Comparison of ENCODE assay signal across 37 cellular contexts in genomic region chr11:102751673-102752072, GRCh38. TPM values are rescaled to one million over a fixed set of nuclear protein-coding genes. Genes with fewer than 3 reads are reported as not detected.
"Had no signal": no experiment of that assay in that cellular context is flagged by ENCODE, and none has a peak within 500 bp of the region (broad histone marks: within the 10 kb centered on the region; RNA-seq: fewer than 3 reads in every experiment).

No MANE protein-coding gene starts in this region.

- H3K27me3 ChIP-seq: ascending aorta, cardiac muscle cell had no signal

- H3K4me1 Mint-ChIP-seq: activated CD4-positive, alpha-beta memory T cell treated with anti-CD3 and anti-CD28 coated beads, Interleukin-2, amount 10 ng/mL, durations not matched to agents 7 days and 5 days; activated CD4-positive, alpha-beta T cell treated with anti-CD3 and anti-CD28 coated beads for 36 hours; activated CD4-positive, alpha-beta T cell treated with anti-CD3 and anti-CD28 coated beads, Interleukin-2, amount 10 ng/mL, durations not matched to agents 7 days and 5 days; activated CD8-positive, alpha-beta memory T cell treated with anti-CD3 and anti-CD28 coated beads, Interleukin-2, amount 10 ng/mL, durations not matched to agents 7 days and 5 days; activated naive CD4-positive, alpha-beta T cell treated with anti-CD3 and anti-CD28 coated beads, Interleukin-2, amount 10 ng/mL, durations not matched to agents 7 days and 5 days; activated naive CD4-positive, alpha-beta T cell treated with anti-CD3 and anti-CD28 coated beads, Interleukin-2, amount 50 U/mL, for 24 hours; activated naive CD8-positive, alpha-beta T cell treated with anti-CD3 and anti-CD28 coated beads, Interleukin-2, amount 10 ng/mL, durations not matched to agents 7 days and 5 days; activated naive CD8-positive, alpha-beta T cell treated with anti-CD3 and anti-CD28 coated beads, Interleukin-2, amount 50 U/mL, for 24 hours; brain had no signal

- H3K4me3 ChIP-seq: ascending aorta, cardiac muscle cell had no signal

- ATAC-seq: activated CD4-positive, alpha-beta T cell treated with anti-CD3 and anti-CD28 coated beads for 36 hours; activated CD4-positive, CD25-positive, alpha-beta regulatory T cell treated with anti-CD3 and anti-CD28 coated beads, Interleukin-2, amount 50 U/mL, for 24 hours; activated CD8-positive, alpha-beta memory T cell treated with anti-CD3 and anti-CD28 coated beads, Interleukin-2, amount 10 ng/mL, durations not matched to agents 7 days and 5 days; activated CD8-positive, alpha-beta T cell treated with anti-CD3 and anti-CD28 coated beads, Interleukin-2, amount 10 ng/mL, durations not matched to agents 7 days and 5 days; activated naive CD8-positive, alpha-beta T cell treated with anti-CD3 and anti-CD28 coated beads, Interleukin-2, amount 50 U/mL, for 24 hours had no signal

- H3K36me3 ChIP-seq: ascending aorta, cardiac muscle cell had no signal

- H3K4me3 Mint-ChIP-seq: activated CD4-positive, alpha-beta memory T cell treated with anti-CD3 and anti-CD28 coated beads, Interleukin-2, amount 10 ng/mL, durations not matched to agents 7 days and 5 days; activated CD4-positive, alpha-beta T cell treated with anti-CD3 and anti-CD28 coated beads for 36 hours; activated CD4-positive, alpha-beta T cell treated with anti-CD3 and anti-CD28 coated beads, Interleukin-2, amount 10 ng/mL, durations not matched to agents 7 days and 5 days; activated CD8-positive, alpha-beta memory T cell treated with anti-CD3 and anti-CD28 coated beads, Interleukin-2, amount 10 ng/mL, durations not matched to agents 7 days and 5 days; activated CD8-positive, alpha-beta T cell treated with anti-CD3 and anti-CD28 coated beads, Interleukin-2, amount 10 ng/mL, durations not matched to agents 7 days and 5 days; activated naive CD4-positive, alpha-beta T cell treated with anti-CD3 and anti-CD28 coated beads, Interleukin-2, amount 10 ng/mL, durations not matched to agents 7 days and 5 days; activated naive CD4-positive, alpha-beta T cell treated with anti-CD3 and anti-CD28 coated beads, Interleukin-2, amount 50 U/mL, for 24 hours; activated naive CD8-positive, alpha-beta T cell; activated naive CD8-positive, alpha-beta T cell treated with anti-CD3 and anti-CD28 coated beads, Interleukin-2, amount 10 ng/mL, durations not matched to agents 7 days and 5 days; activated naive CD8-positive, alpha-beta T cell treated with anti-CD3 and anti-CD28 coated beads, Interleukin-2, amount 50 U/mL, for 24 hours; activated T-cell treated with anti-CD3 and anti-CD28 coated beads, Interleukin-2, amount 50 U/mL, for 24 hours; brain; T-helper 1 cell treated with Interleukin-12 subunit alpha and Interleukin-12 subunit beta and Interleukin-4 antibody, amounts not matched to agents 30 μg/mL and 1 μg/mL, for 36 hours; T-helper 2 cell treated with Interferon-gamma antibody and Interleukin-4, amounts not matched to agents 5 μg/mL and 100 μg/mL, for 36 hours had no signal

- DNase-seq: activated CD4-positive, alpha-beta memory T cell treated with anti-CD3 and anti-CD28 coated beads, Interleukin-2, amount 10 ng/mL, durations not matched to agents 7 days and 5 days; activated CD4-positive, alpha-beta T cell treated with anti-CD3 and anti-CD28 coated beads for 1 hour; activated CD4-positive, alpha-beta T cell treated with anti-CD3 and anti-CD28 coated beads for 36 hours; activated CD4-positive, alpha-beta T cell treated with anti-CD3 and anti-CD28 coated beads for 48 hours; activated CD4-positive, alpha-beta T cell treated with anti-CD3 and anti-CD28 coated beads, Interleukin-2, amount 10 ng/mL, durations not matched to agents 7 days and 5 days; activated CD4-positive, alpha-beta T cell treated with anti-CD3 and anti-CD28 coated beads, Interleukin-2, amount 50 U/mL, for 48 hours; activated CD4-positive, CD25-positive, alpha-beta regulatory T cell; activated CD8-positive, alpha-beta memory T cell treated with anti-CD3 and anti-CD28 coated beads for 24 hours; activated CD8-positive, alpha-beta memory T cell treated with anti-CD3 and anti-CD28 coated beads, Interleukin-2, amount 10 ng/mL, durations not matched to agents 7 days and 5 days; activated CD8-positive, alpha-beta memory T cell treated with anti-CD3 and anti-CD28 coated beads, Interleukin-2, amount 50 U/mL, for 48 hours; activated CD8-positive, alpha-beta T cell treated with anti-CD3 and anti-CD28 coated beads, Interleukin-2, amount 10 ng/mL, durations not matched to agents 7 days and 5 days; activated effector memory CD4-positive, alpha-beta T cell treated with Interleukin-2 at 50 U/mL for 16 hours; activated gamma-delta T cell; activated naive CD4-positive, alpha-beta T cell treated with anti-CD3 and anti-CD28 coated beads, Interleukin-2, amount 10 ng/mL, durations not matched to agents 7 days and 5 days; activated naive CD4-positive, alpha-beta T cell treated with Interleukin-2 at 50 U/mL for 16 hours; activated naive CD8-positive, alpha-beta T cell treated with anti-CD3 and anti-CD28 coated beads, Interleukin-2, amount 10 ng/mL, durations not matched to agents 7 days and 5 days; activated naive CD8-positive, alpha-beta T cell treated with anti-CD3 and anti-CD28 coated beads, Interleukin-2, amount 50 U/mL, for 24 hours; activated T-cell treated with anti-CD3 and anti-CD28 coated beads, Interleukin-2, amount 50 U/mL, for 24 hours; activated T-cell treated with anti-CD3 and anti-CD28 coated beads, Interleukin-2, amount 50 U/mL, for 48 hours; amygdala; anterior cingulate cortex; caudate nucleus; T-helper 1 cell; T-helper 2 cell; T-helper 9 cell had no signal

- H3K9me3 ChIP-seq: ascending aorta had no signal

- H3K36me3 Mint-ChIP-seq: activated naive CD4-positive, alpha-beta T cell treated with anti-CD3 and anti-CD28 coated beads, Interleukin-2, amount 10 ng/mL, durations not matched to agents 7 days and 5 days; activated naive CD8-positive, alpha-beta T cell; activated naive CD8-positive, alpha-beta T cell treated with anti-CD3 and anti-CD28 coated beads, Interleukin-2, amount 10 ng/mL, durations not matched to agents 7 days and 5 days; brain had no signal

- H3K4me1 ChIP-seq: ascending aorta had no signal

- H3K27ac ChIP-seq: ascending aorta, cardiac muscle cell, VCaP had no signal

- H3K9me3 Mint-ChIP-seq: activated CD4-positive, alpha-beta T cell treated with anti-CD3 and anti-CD28 coated beads, Interleukin-2, amount 10 ng/mL, durations not matched to agents 7 days and 5 days; activated naive CD4-positive, alpha-beta T cell treated with anti-CD3 and anti-CD28 coated beads, Interleukin-2, amount 10 ng/mL, durations not matched to agents 7 days and 5 days; activated naive CD8-positive, alpha-beta T cell treated with anti-CD3 and anti-CD28 coated beads, Interleukin-2, amount 10 ng/mL, durations not matched to agents 7 days and 5 days; activated T-helper 2 cell treated with anti-CD3 and anti-CD28 coated beads, Interferon-gamma antibody, Interleukin-2, Interleukin-4, amounts not matched to agents 10 μg/mL and 5 μg/mL and 100 μg/mL, durations not matched to agents 14 hours and 24 hours and 36 hours; T-helper 1 cell treated with Interleukin-12 subunit alpha and Interleukin-12 subunit beta and Interleukin-4 antibody, amounts not matched to agents 30 μg/mL and 1 μg/mL, for 36 hours; T-helper 2 cell treated with Interferon-gamma antibody and Interleukin-4, amounts not matched to agents 5 μg/mL and 100 μg/mL, for 36 hours had no signal

- H3K27ac Mint-ChIP-seq: activated CD4-positive, alpha-beta memory T cell treated with anti-CD3 and anti-CD28 coated beads, Interleukin-2, amount 10 ng/mL, durations not matched to agents 7 days and 5 days; activated CD4-positive, alpha-beta T cell treated with anti-CD3 and anti-CD28 coated beads for 36 hours; activated CD4-positive, alpha-beta T cell treated with anti-CD3 and anti-CD28 coated beads, Interleukin-2, amount 10 ng/mL, durations not matched to agents 7 days and 5 days; activated CD8-positive, alpha-beta memory T cell treated with anti-CD3 and anti-CD28 coated beads, Interleukin-2, amount 10 ng/mL, durations not matched to agents 7 days and 5 days; activated CD8-positive, alpha-beta T cell treated with anti-CD3 and anti-CD28 coated beads, Interleukin-2, amount 10 ng/mL, durations not matched to agents 7 days and 5 days; activated naive CD4-positive, alpha-beta T cell treated with anti-CD3 and anti-CD28 coated beads, Interleukin-2, amount 10 ng/mL, durations not matched to agents 7 days and 5 days; activated naive CD4-positive, alpha-beta T cell treated with anti-CD3 and anti-CD28 coated beads, Interleukin-2, amount 50 U/mL, for 24 hours; activated naive CD8-positive, alpha-beta T cell; activated naive CD8-positive, alpha-beta T cell treated with anti-CD3 and anti-CD28 coated beads, Interleukin-2, amount 10 ng/mL, durations not matched to agents 7 days and 5 days; activated naive CD8-positive, alpha-beta T cell treated with anti-CD3 and anti-CD28 coated beads, Interleukin-2, amount 50 U/mL, for 24 hours; activated T-cell treated with anti-CD3 and anti-CD28 coated beads, Interleukin-2, amount 50 U/mL, for 24 hours; activated T-helper 2 cell treated with anti-CD3 and anti-CD28 coated beads, Interferon-gamma antibody, Interleukin-2, Interleukin-4, amounts not matched to agents 10 μg/mL and 5 μg/mL and 100 μg/mL, durations not matched to agents 14 hours and 24 hours and 36 hours; brain; T-helper 1 cell treated with Interleukin-12 subunit alpha and Interleukin-12 subunit beta and Interleukin-4 antibody, amounts not matched to agents 30 μg/mL and 1 μg/mL, for 36 hours; T-helper 2 cell treated with Interferon-gamma antibody and Interleukin-4, amounts not matched to agents 5 μg/mL and 100 μg/mL, for 36 hours had no signal

RNA-seq across cellular contexts. Expression of gene MMP8, which starts 26.9 kb away (rescaled TPM):
- total RNA-seq: activated CD4-positive, alpha-beta memory T cell treated with anti-CD3 and anti-CD28 coated beads, Interleukin-2, amount 10 ng/mL, durations not matched to agents 7 days and 5 days; activated CD4-positive, alpha-beta T cell treated with anti-CD3 and anti-CD28 coated beads for 36 hours; activated CD4-positive, alpha-beta T cell treated with anti-CD3 and anti-CD28 coated beads, Interleukin-2, amount 10 ng/mL, durations not matched to agents 7 days and 5 days; activated CD8-positive, alpha-beta memory T cell treated with anti-CD3 and anti-CD28 coated beads, Interleukin-2, amount 10 ng/mL, durations not matched to agents 7 days and 5 days; activated CD8-positive, alpha-beta T cell treated with anti-CD3 and anti-CD28 coated beads, Interleukin-2, amount 10 ng/mL, durations not matched to agents 7 days and 5 days; activated naive CD8-positive, alpha-beta T cell treated with anti-CD3 and anti-CD28 coated beads, Interleukin-2, amount 10 ng/mL, durations not matched to agents 7 days and 5 days; activated T-helper 2 cell treated with anti-CD3 and anti-CD28 coated beads, Interferon-gamma antibody, Interleukin-2, Interleukin-4, amounts not matched to agents 10 μg/mL and 5 μg/mL and 100 μg/mL, durations not matched to agents 14 hours and 24 hours and 36 hours; ascending aorta; bronchial epithelial cell; cardiac muscle cell had no signal
- polyA plus RNA-seq: cardiac muscle cell had no signal

RNA-seq across cellular contexts. Expression of gene MMP10, which starts 28.8 kb away (rescaled TPM):
- total RNA-seq: activated CD4-positive, alpha-beta T cell treated with anti-CD3 and anti-CD28 coated beads for 36 hours; activated CD4-positive, alpha-beta T cell treated with anti-CD3 and anti-CD28 coated beads, Interleukin-2, amount 10 ng/mL, durations not matched to agents 7 days and 5 days; activated CD8-positive, alpha-beta T cell treated with anti-CD3 and anti-CD28 coated beads, Interleukin-2, amount 10 ng/mL, durations not matched to agents 7 days and 5 days; activated naive CD8-positive, alpha-beta T cell treated with anti-CD3 and anti-CD28 coated beads, Interleukin-2, amount 10 ng/mL, durations not matched to agents 7 days and 5 days; activated T-helper 2 cell treated with anti-CD3 and anti-CD28 coated beads, Interferon-gamma antibody, Interleukin-2, Interleukin-4, amounts not matched to agents 10 μg/mL and 5 μg/mL and 100 μg/mL, durations not matched to agents 14 hours and 24 hours and 36 hours; ascending aorta; cardiac muscle cell; cerebellum had no signal
- polyA plus RNA-seq: cardiac muscle cell had no signal

RNA-seq across cellular contexts. Expression of gene MMP27, which starts 46.1 kb away (rescaled TPM):
- total RNA-seq: activated CD4-positive, alpha-beta memory T cell treated with anti-CD3 and anti-CD28 coated beads, Interleukin-2, amount 10 ng/mL, durations not matched to agents 7 days and 5 days; activated CD4-positive, alpha-beta T cell treated with anti-CD3 and anti-CD28 coated beads for 36 hours; activated CD4-positive, alpha-beta T cell treated with anti-CD3 and anti-CD28 coated beads, Interleukin-2, amount 10 ng/mL, durations not matched to agents 7 days and 5 days; activated CD8-positive, alpha-beta memory T cell treated with anti-CD3 and anti-CD28 coated beads, Interleukin-2, amount 10 ng/mL, durations not matched to agents 7 days and 5 days; activated CD8-positive, alpha-beta T cell treated with anti-CD3 and anti-CD28 coated beads, Interleukin-2, amount 10 ng/mL, durations not matched to agents 7 days and 5 days; activated naive CD8-positive, alpha-beta T cell treated with anti-CD3 and anti-CD28 coated beads, Interleukin-2, amount 10 ng/mL, durations not matched to agents 7 days and 5 days; activated T-helper 2 cell treated with anti-CD3 and anti-CD28 coated beads, Interferon-gamma antibody, Interleukin-2, Interleukin-4, amounts not matched to agents 10 μg/mL and 5 μg/mL and 100 μg/mL, durations not matched to agents 14 hours and 24 hours and 36 hours; ascending aorta; bronchial epithelial cell; cardiac muscle cell; cerebellum had no signal
- polyA plus RNA-seq: cardiac muscle cell had no signal

RNA-seq across cellular contexts. Expression of gene MMP1, which starts 46.3 kb away (rescaled TPM):
- total RNA-seq: activated CD4-positive, alpha-beta memory T cell treated with anti-CD3 and anti-CD28 coated beads, Interleukin-2, amount 10 ng/mL, durations not matched to agents 7 days and 5 days; activated CD4-positive, alpha-beta T cell treated with anti-CD3 and anti-CD28 coated beads for 36 hours; activated CD4-positive, alpha-beta T cell treated with anti-CD3 and anti-CD28 coated beads, Interleukin-2, amount 10 ng/mL, durations not matched to agents 7 days and 5 days; activated CD8-positive, alpha-beta memory T cell treated with anti-CD3 and anti-CD28 coated beads, Interleukin-2, amount 10 ng/mL, durations not matched to agents 7 days and 5 days; activated CD8-positive, alpha-beta T cell treated with anti-CD3 and anti-CD28 coated beads, Interleukin-2, amount 10 ng/mL, durations not matched to agents 7 days and 5 days; activated naive CD8-positive, alpha-beta T cell treated with anti-CD3 and anti-CD28 coated beads, Interleukin-2, amount 10 ng/mL, durations not matched to agents 7 days and 5 days; activated T-helper 2 cell treated with anti-CD3 and anti-CD28 coated beads, Interferon-gamma antibody, Interleukin-2, Interleukin-4, amounts not matched to agents 10 μg/mL and 5 μg/mL and 100 μg/mL, durations not matched to agents 14 hours and 24 hours and 36 hours; ascending aorta; cardiac muscle cell; cerebellum had no signal
